ENCODE assay signal across 4 cellular contexts in the genomic region with DNA sequence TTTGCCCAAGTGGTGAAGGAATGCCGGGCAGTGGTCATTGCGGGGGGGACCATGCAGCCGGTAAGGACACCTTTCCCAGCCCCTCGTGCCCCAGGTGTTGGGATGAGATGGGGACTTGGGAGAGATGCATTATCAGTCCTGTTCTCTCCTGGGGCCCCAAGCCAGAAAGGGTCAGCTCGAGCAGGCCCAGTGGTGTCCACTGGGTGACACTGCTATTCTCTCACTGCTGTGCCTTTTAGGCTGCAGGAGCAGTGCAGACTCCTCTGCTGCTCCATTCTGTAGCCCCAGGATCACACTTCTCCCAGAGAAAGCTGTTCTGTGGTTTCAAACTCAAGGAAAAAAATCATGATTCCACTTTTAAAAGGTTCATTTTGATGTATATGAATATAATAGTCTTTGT.
A peak's percentile ranks its signal among the peaks of the same experiment; 100 is the strongest.
DNase-seq lines count a peak whose midpoint lies in the region; ATAC-seq, FAIRE-seq and TF ChIP-seq lines count a peak whose summit lies in the region.
"Not testable (repeated sequence)": the region's sequence is repeated elsewhere in the genome, so short reads cannot be mapped to it uniquely, and the experiment has no call there.

No MANE protein-coding gene starts in this region.

- not testable (repeated sequence) for H2AFZ ChIP-seq in K562 (ENCODE audit: low read depth, low read length)

- H4K20me1 ChIP-seq in K562 (replicated peaks; ENCODE audit: control insufficient read depth, insufficient read depth, low read length): not testable (repeated sequence)

- CTCF ChIA-PET in Panc1 (lab: Charles Lee); K562 (lab: Yijun Ruan, JAX; ENCODE audit: low intra/inter-chr PET ratio): not testable (repeated sequence)

- FAIRE-seq in K562 (lab: Jason Lieb, UNC): not testable (repeated sequence)

- TF ChIP-seq CTCF in Panc1 (IDR thresholded peaks at IDR 0.05); K562 (IDR thresholded peaks at IDR 0.05 in 2 of 3, conservative IDR thresholded peaks at IDR 0.05 in 1 of 3; ENCODE audit: insufficient read depth in 2 of 3, low read depth in 1 of 3, low read length in 3 of 3): not testable (repeated sequence)
- TF ChIP-seq CTCF in endodermal cell (conservative IDR thresholded peaks at IDR 0.05): peak; percentile 26

- H3K4me1 ChIP-seq in Panc1 (ENCODE audit: control insufficient read depth, insufficient read depth, low read length); K562 (replicated peaks in 1 of 2; ENCODE audit: control insufficient read depth in 2 of 2, insufficient read depth in 2 of 2, low read length in 2 of 2); endodermal cell (ENCODE audit: control insufficient read depth, insufficient read depth, low read length): not testable (repeated sequence)

- ATAC-seq in Panc1 (peak; percentile 65; the same call in 1 of the 2 replicates), K562 (0 out of 3 replicates have a peak, but pooled peaks have one; percentile 37)

- DNase-seq in Panc1 (ENCODE audit: low read depth, low spot score); K562 (ENCODE audit: extremely low read depth in 1 of 4, low spot score in 3 of 4); endodermal cell: not testable (repeated sequence)
- peak; percentile 57 for DNase-seq in mesenteric fat pad (ENCODE audit: low spot score)

- H3K36me3 ChIP-seq in Panc1 (ENCODE audit: control insufficient read depth, insufficient read depth, low read length); K562 (ENCODE audit: control insufficient read depth, insufficient read depth, low read length); endodermal cell (ENCODE audit: control insufficient read depth, insufficient read depth, low read length): not testable (repeated sequence)

- not testable (repeated sequence) for H3K27ac ChIP-seq in Panc1 (ENCODE audit: low read length); K562 (ENCODE audit: extremely low read depth, low read depth, low read length); endodermal cell (ENCODE audit: low read depth, low read length)

- not testable (repeated sequence) for H3K4me2 ChIP-seq in K562 (ENCODE audit: insufficient read depth, low read length)

- H3K9me1 ChIP-seq in K562 (ENCODE audit: control insufficient read depth, insufficient read depth, low read length): not testable (repeated sequence)

- no CpG with 5 or more reads among the region's 5 CpGs for WGBS in K562 (ENCODE audit: insufficient coverage, low coverage, missing lambda C conversion rate)
- WGBS in endodermal cell (ENCODE audit: insufficient coverage in 1 of 2, insufficient read length in 1 of 2), 2 experiments: 99% methylated on average over 5 of the region's 5 CpGs; no CpG with 5 or more reads in 1 of the 2 experiments

- H3K9ac ChIP-seq in K562 (ENCODE audit: insufficient read depth in 1 of 2, low read depth in 2 of 2, low read length in 2 of 2); endodermal cell (ENCODE audit: extremely low read depth, low read length, poor library complexity, severe bottlenecking): not testable (repeated sequence)

- TF ChIP-seq POLR2A in K562 (conservative IDR thresholded peaks at IDR 0.05): not testable (repeated sequence)

- H3K79me2 ChIP-seq in K562 (ENCODE audit: control insufficient read depth, insufficient read depth, low read length): not testable (repeated sequence)

- POLR2A ChIA-PET in Panc1 (lab: Charles Lee); K562 (lab: Yijun Ruan, JAX): not testable (repeated sequence)

- intact Hi-C loops in Panc1 (cut with micrococcal nuclease; ENCODE audit: unreplicated experiment); K562 (cut with micrococcal nuclease): not testable (repeated sequence)

- not testable (repeated sequence) for H3K27ac Mint-ChIP-seq in endodermal cell

- not testable (repeated sequence) for H3K9me3 Mint-ChIP-seq in endodermal cell

- not testable (repeated sequence) for TF ChIP-seq RAD21 in K562 (CRISPR knock-in tag; conservative IDR thresholded peaks at IDR 0.05 in 1 of 2, IDR thresholded peaks at IDR 0.05 in 1 of 2)

- TF ChIP-seq EP300 in K562 (IDR thresholded peaks at IDR 0.05; ENCODE audit: low read length): not testable (repeated sequence)

- H3K27me3 Mint-ChIP-seq in endodermal cell (ENCODE audit: insufficient read depth): not testable (repeated sequence)

- H3K36me3 Mint-ChIP-seq in endodermal cell (ENCODE audit: low read depth): peaks cover 53% of the 10 kb centered on the region

- H3K4me1 Mint-ChIP-seq in endodermal cell: not testable (repeated sequence)

- H3K27me3 ChIP-seq in Panc1 (ENCODE audit: control insufficient read depth, insufficient read depth, low read length); K562 (ENCODE audit: control insufficient read depth in 2 of 2, insufficient read depth in 2 of 2, low read length in 2 of 2); endodermal cell (ENCODE audit: control insufficient read depth, insufficient read depth, low read length, poor library complexity, severe bottlenecking): not testable (repeated sequence)

- in situ Hi-C loops in Panc1 (cut with HindIII; ENCODE audit: low pct_unique_long_range_greater_than_20kb, low sequenced_read_pairs); K562 (cut with MboI): not testable (repeated sequence)

- BruUV-seq in Panc1 (replicated peaks; lab: Mats Ljungman, UMichigan); K562 (replicated peaks; lab: Mats Ljungman, UMichigan): not testable (repeated sequence)

- not testable (repeated sequence) for H3K9me3 ChIP-seq in Panc1 (ENCODE audit: control insufficient read depth, insufficient read depth, low read depth, low read length); K562 (replicated peaks; ENCODE audit: control insufficient read depth, insufficient read depth, low read depth, low read length); endodermal cell (ENCODE audit: control insufficient read depth, low read length)

- H3K4me3 ChIP-seq in Panc1 (ENCODE audit: low read depth in 2 of 2, low read length in 2 of 2); K562; endodermal cell (ENCODE audit: low read length): not testable (repeated sequence)

- H3K4me3 Mint-ChIP-seq in endodermal cell: not testable (repeated sequence)
